Comparison of ENCODE assay signal across 12 cellular contexts in genomic region chr7:80830584-80831319, GRCh38.
DNase-seq lines count a peak whose midpoint lies in the region; ATAC-seq and TF ChIP-seq lines count a peak whose summit lies in the region.
"Had no signal": no experiment of that assay in that cellular context is flagged by ENCODE, and none has a peak within 500 bp of the region (broad histone marks: within the 10 kb centered on the region; RNA-seq: fewer than 3 reads in every experiment).

No MANE protein-coding gene starts in this region.

- no peaks in the 10 kb centered on the region for H3K27me3 ChIP-seq in hepatocyte
- no peaks in the 10 kb centered on the region for H3K27me3 ChIP-seq in smooth muscle cell (ENCODE audit: low read depth)
- H3K27me3 ChIP-seq: thyroid gland had no signal

- 63% methylated on average over 3 of the region's 3 CpGs for WGBS in hepatocyte (ENCODE audit: low lambda C conversion rate, missing lambda C conversion rate)
- WGBS in smooth muscle cell (ENCODE audit: low lambda C conversion rate): 81% methylated on average over 3 of the region's 3 CpGs

- H3K27ac Mint-ChIP-seq in HFFc6: no peak overlapping the region; the same call in 1 of the 2 replicates
- H3K27ac Mint-ChIP-seq: activated CD8-positive, alpha-beta T cell treated with anti-CD3 and anti-CD28 coated beads, Interleukin-2, amount 10 ng/mL, durations not matched to agents 7 days and 5 days; CD4-positive, alpha-beta T cell had no signal

- H3K36me3 Mint-ChIP-seq in HFFc6 (ENCODE audit: low read depth): peaks cover 20% of the 10 kb centered on the region

- peaks cover 83% of the 10 kb centered on the region for H3K4me1 Mint-ChIP-seq in HFFc6 (ENCODE audit: low read depth)

- H3K4me3 ChIP-seq in hepatocyte: no peak overlapping the region
- H3K4me3 ChIP-seq in smooth muscle cell: no peak overlapping the region
- H3K4me3 ChIP-seq: thyroid gland had no signal

- no peaks in the 10 kb centered on the region for H3K9me3 Mint-ChIP-seq in HFFc6
- H3K9me3 Mint-ChIP-seq: CD4-positive, alpha-beta T cell had no signal

- no peaks in the 10 kb centered on the region for H3K9me3 ChIP-seq in hepatocyte (ENCODE audit: low read depth)
- no peaks in the 10 kb centered on the region for H3K9me3 ChIP-seq in smooth muscle cell (replicated peaks; ENCODE audit: low read depth)
- H3K9me3 ChIP-seq: thyroid gland had no signal

- no peaks in the 10 kb centered on the region for H3F3A ChIP-seq in smooth muscle cell (ENCODE audit: low read depth)

- H3K79me2 ChIP-seq in hepatocyte: peaks cover 28% of the 10 kb centered on the region
- peaks cover 22% of the 10 kb centered on the region for H3K79me2 ChIP-seq in smooth muscle cell (ENCODE audit: low read depth)

- DNase-seq in HT-29 (ENCODE audit: low spot score) (peak; percentile 23), hepatocyte (ENCODE audit: low spot score) (peak; percentile 14), smooth muscle cell (lab: John Stamatoyannopoulos, UW; ENCODE audit: unreplicated experiment) (no peak), GM19238 (ENCODE audit: insufficient read length, low spot score) (no peak), HFFc6 (no peak)
- no peak for DNase-seq in stimulated activated CD4-positive, alpha-beta T cell treated with anti-CD3 and anti-CD28 coated beads, Interleukin-1b, Interleukin-23, amount 100 ng/mL, for 48 hours
- DNase-seq: activated CD8-positive, alpha-beta T cell treated with anti-CD3 and anti-CD28 coated beads, Interleukin-2, amount 10 ng/mL, durations not matched to agents 7 days and 5 days; CD4-positive, alpha-beta T cell; effector memory CD4-positive, alpha-beta T cell; stimulated activated CD8-positive, alpha-beta memory T cell treated with anti-CD3 and anti-CD28 coated beads, Interleukin-4, amount 100 ng/mL, for 48 hours; thyroid gland had no signal

- H3K27ac ChIP-seq in hepatocyte (peak overlapping the region; percentile 63), smooth muscle cell (ENCODE audit: low read depth) (peak overlapping the region; percentile 7)
- H3K27ac ChIP-seq: thyroid gland had no signal

- H3K36me3 ChIP-seq in hepatocyte (replicated peaks; ENCODE audit: insufficient read depth, low read depth) (no peaks in the 10 kb centered on the region), smooth muscle cell (ENCODE audit: low read depth) (no peaks in the 10 kb centered on the region)
- H3K36me3 ChIP-seq: thyroid gland had no signal

- H3K4me2 ChIP-seq in hepatocyte (peak overlapping the region; percentile 14), smooth muscle cell (no peak overlapping the region)

- H3K27me3 Mint-ChIP-seq in HFFc6 (ENCODE audit: insufficient read depth): no peaks in the 10 kb centered on the region
- H3K27me3 Mint-ChIP-seq: CD4-positive, alpha-beta T cell had no signal

- H4K20me1 ChIP-seq in hepatocyte (ENCODE audit: insufficient read depth, poor library complexity, severe bottlenecking): no peaks in the 10 kb centered on the region
- peaks cover 12% of the 10 kb centered on the region for H4K20me1 ChIP-seq in smooth muscle cell (ENCODE audit: low read depth)

- H2AFZ ChIP-seq in hepatocyte (no peak overlapping the region), smooth muscle cell (ENCODE audit: low read depth) (no peak overlapping the region)

- H3K4me1 ChIP-seq in hepatocyte (ENCODE audit: insufficient read depth): peaks cover 8% of the 10 kb centered on the region
- no peaks in the 10 kb centered on the region for H3K4me1 ChIP-seq in smooth muscle cell (ENCODE audit: low read depth)

- H3K9ac ChIP-seq in smooth muscle cell (ENCODE audit: low read depth): no peak overlapping the region

- TF ChIP-seq CTCF in hepatocyte (IDR thresholded peaks at IDR 0.05; ENCODE audit: poor library complexity): no peak
- TF ChIP-seq CTCF in smooth muscle cell (IDR thresholded peaks at IDR 0.05; ENCODE audit: borderline replicate concordance, insufficient read depth, poor library complexity, severe bottlenecking): no peak
- no peak for TF ChIP-seq CTCF in HFFc6 (IDR thresholded peaks at IDR 0.05)

- H3K9me2 ChIP-seq in hepatocyte (replicated peaks; ENCODE audit: insufficient read depth): no peaks in the 10 kb centered on the region

- peak; percentile 51 for ATAC-seq in SK-N-SH treated with all-trans-retinoic acid at 6 μM for 48 hours
- ATAC-seq: activated CD8-positive, alpha-beta T cell treated with anti-CD3 and anti-CD28 coated beads, Interleukin-2, amount 10 ng/mL, durations not matched to agents 7 days and 5 days had no signal

- H3K4me3 Mint-ChIP-seq in HFFc6: no peak overlapping the region
- H3K4me3 Mint-ChIP-seq: activated CD8-positive, alpha-beta T cell treated with anti-CD3 and anti-CD28 coated beads, Interleukin-2, amount 10 ng/mL, durations not matched to agents 7 days and 5 days; CD4-positive, alpha-beta T cell had no signal

TF ChIP-seq in SK-N-SH treated with all-trans-retinoic acid at 6 μM for 48 hours, 23 proteins besides CTCF, POLR2A, EP300 and RAD21:
- peak; percentile 21; the same call in 1 of the 2 replicates for TF ChIP-seq TOX (CRISPR knock-in tag; IDR thresholded peaks at IDR 0.05; ENCODE audit: borderline replicate concordance)
- peak; percentile 73 for TF ChIP-seq ISL1 (CRISPR knock-in tag; IDR thresholded peaks at IDR 0.05)
- 0 out of 2 replicates have a peak, but pooled peaks have one; percentile 31 for TF ChIP-seq ZFP3 (CRISPR knock-in tag; IDR thresholded peaks at IDR 0.05)
- no peak for TF ChIP-seq ARNTL (CRISPR knock-in tag; IDR thresholded peaks at IDR 0.05; ENCODE audit: borderline replicate concordance, low read depth)
TF ChIP-seq in SK-N-SH treated with all-trans-retinoic acid at 6 μM for 48 hours: peak in this region for 3.

Comparison
In these comparisons a context has a peak if more than half of its experiments do, and no peak if none do; other contexts are left out.
1. DNase-seq: peak in HT-29 (single experiment) and hepatocyte (single experiment); none in smooth muscle cell (single experiment), GM19238 (single experiment), HFFc6 (single experiment) and stimulated activated CD4-positive, alpha-beta T cell treated with anti-CD3 and anti-CD28 coated beads, Interleukin-1b, Interleukin-23, amount 100 ng/mL, for 48 hours (single experiment).